In the genomic region with DNA sequence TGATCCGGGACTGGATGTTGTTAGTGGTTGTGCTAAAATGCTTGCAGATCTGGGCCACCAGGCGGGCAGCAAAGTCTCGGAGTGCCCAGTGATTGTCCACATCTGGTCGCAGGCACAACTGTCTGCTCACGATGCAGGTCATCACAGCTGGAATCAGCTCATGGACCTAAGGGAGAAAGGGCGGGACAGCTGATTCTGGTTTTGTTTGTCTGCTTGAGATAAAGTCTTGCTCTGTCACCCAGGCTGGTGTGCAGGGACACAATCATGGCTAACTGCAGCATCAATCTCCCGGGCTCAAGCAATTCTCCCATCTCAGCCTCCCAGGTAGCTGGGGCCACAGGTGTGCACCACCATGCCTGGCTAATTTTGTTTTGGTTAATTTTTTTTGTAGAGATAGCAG, we compare ENCODE assay signal across 17 cellular contexts. TPM values are rescaled to one million over a fixed set of nuclear protein-coding genes. Genes with fewer than 3 reads are reported as not detected.
DNase-seq lines count a peak whose midpoint lies in the region; ATAC-seq and TF ChIP-seq lines count a peak whose summit lies in the region.
"Had no signal": no experiment of that assay in that cellular context is flagged by ENCODE, and none has a peak within 500 bp of the region (broad histone marks: within the 10 kb centered on the region; RNA-seq: fewer than 3 reads in every experiment).

No MANE protein-coding gene starts in this region.

- H3F3A ChIP-seq in SK-N-SH (replicated peaks; ENCODE audit: insufficient read depth), result peaks cover 25% of the 10 kb centered on the region

- H3K36me3 ChIP-seq in SK-N-SH (replicated peaks in 1 of 2; ENCODE audit: control insufficient read depth in 1 of 2, insufficient read depth in 2 of 2, low read length in 1 of 2), result peaks cover 27 to 56% of the 10 kb centered on the region in 2 experiments

- H3K36me3 Mint-ChIP-seq in endothelial cell (ENCODE audit: low read depth, unreplicated experiment) (peaks cover 45% of the 10 kb centered on the region), type B pancreatic cell (peaks cover 11% of the 10 kb centered on the region)

- DNase-seq in SK-N-SH, result peak; percentile 12
- DNase-seq in RWPE1 (ENCODE audit: low spot score), result no peak
- DNase-seq in endothelial cell (ENCODE audit: low spot score), result no peak
- DNase-seq in kidney tubule cell (ENCODE audit: low spot score), result no peak
- no peak for DNase-seq in cardiac septum (ENCODE audit: low spot score)
- DNase-seq in type B pancreatic cell (ENCODE audit: extremely low spot score, unreplicated experiment), result no peak
- DNase-seq: C1 segment of cervical spinal cord; Calu3; CD4-positive, alpha-beta memory T cell; COR-L47; DMS53; DMS79 treated with DMSO at 0.1 percent for 48 hours; HCEC 1CT had no signal

- no peak overlapping the region for H3K27ac Mint-ChIP-seq in endothelial cell (ENCODE audit: unreplicated experiment)
- no peak overlapping the region for H3K27ac Mint-ChIP-seq in type B pancreatic cell
- H3K27ac Mint-ChIP-seq: B cell had no signal

- no peak for TF ChIP-seq EP300 in SK-N-SH (IDR thresholded peaks at IDR 0.05; ENCODE audit: borderline replicate concordance in 1 of 2, low read depth in 1 of 2, low read length in 1 of 2)

- no peaks in the 10 kb centered on the region for H3K9me3 ChIP-seq in SK-N-SH

- WGBS in SK-N-SH (ENCODE audit: low lambda C conversion rate), result 89% methylated on average over 7 of the region's 7 CpGs

- no peaks in the 10 kb centered on the region for H4K20me1 ChIP-seq in SK-N-SH (ENCODE audit: insufficient read depth)

- no peak overlapping the region for H3K4me3 ChIP-seq in SK-N-SH (ENCODE audit: low read depth in 2 of 2, low read length in 1 of 2)

- H3K27ac ChIP-seq in SK-N-SH (ENCODE audit: low read depth in 2 of 2, low read length in 1 of 2) (no peak overlapping the region), RWPE1 (peak overlapping the region; percentile 36)
- H3K27ac ChIP-seq: 22Rv1 had no signal

- no peaks in the 10 kb centered on the region for H3K9me2 ChIP-seq in SK-N-SH

- no peak for TF ChIP-seq CTCF in SK-N-SH (IDR thresholded peaks at IDR 0.05)
- no peak for TF ChIP-seq CTCF in RWPE1 (conservative IDR thresholded peaks at IDR 0.05; ENCODE audit: low read depth)
- no peak for TF ChIP-seq CTCF in endothelial cell (IDR thresholded peaks at IDR 0.05; ENCODE audit: unreplicated experiment)
- TF ChIP-seq CTCF in type B pancreatic cell (conservative IDR thresholded peaks at IDR 0.05), result no peak

- H3K4me1 ChIP-seq in SK-N-SH (ENCODE audit: control insufficient read depth in 1 of 2, insufficient read depth in 2 of 2, low read depth in 1 of 2, low read length in 1 of 2), result no peaks in the 10 kb centered on the region

- CTCF ChIA-PET in SK-N-SH (lab: Yijun Ruan, JAX), result interaction anchor here (1.1 to 7.2 kb wide), 3 partner anchors 9 to 20 kb away, joined by 3 to 42 read pairs (median 8); a partner anchor contains a TSS
- CTCF ChIA-PET in RWPE1 (lab: Yijun Ruan, JAX), result no interaction called here

- peak overlapping the region; percentile 86 for H3K4me3 Mint-ChIP-seq in endothelial cell (ENCODE audit: unreplicated experiment)
- no peak overlapping the region for H3K4me3 Mint-ChIP-seq in type B pancreatic cell
- H3K4me3 Mint-ChIP-seq: B cell; CD4-positive, alpha-beta memory T cell had no signal

- H3K4me2 ChIP-seq in SK-N-SH, result no peak overlapping the region

- H3K27me3 Mint-ChIP-seq in endothelial cell (ENCODE audit: unreplicated experiment) (peaks cover 6% of the 10 kb centered on the region), type B pancreatic cell (no peaks in the 10 kb centered on the region)
- H3K27me3 Mint-ChIP-seq: B cell; CD4-positive, alpha-beta memory T cell had no signal

- peaks cover 2% of the 10 kb centered on the region for H3K4me1 Mint-ChIP-seq in endothelial cell (ENCODE audit: unreplicated experiment)
- no peaks in the 10 kb centered on the region for H3K4me1 Mint-ChIP-seq in type B pancreatic cell (ENCODE audit: unreplicated experiment)
- H3K4me1 Mint-ChIP-seq: B cell had no signal

- ATAC-seq in SK-N-SH treated with all-trans-retinoic acid at 6 μM for 48 hours (no peak), HG03196 (IDR thresholded peaks at IDR 0.05; ENCODE audit: unreplicated experiment) (no peak)

- no peak overlapping the region for H2AFZ ChIP-seq in SK-N-SH (ENCODE audit: low read depth)

- H3K9ac ChIP-seq in SK-N-SH, result no peak overlapping the region

- intact Hi-C loops in cardiac septum (cut with DNase I), result no loop called here

- no peaks in the 10 kb centered on the region for H3K27me3 ChIP-seq in SK-N-SH (ENCODE audit: insufficient read depth)

- POLR2A ChIA-PET in SK-N-SH (lab: Yijun Ruan, JAX), result interaction anchor here (6.9 kb wide), 1 partner anchor 10 kb away, joined by 32 read pairs; a partner anchor contains a TSS
- POLR2A ChIA-PET in RWPE1 (lab: Yijun Ruan, JAX; ENCODE audit: low non-redundant PET), result no interaction called here

- H3K79me2 ChIP-seq in SK-N-SH (ENCODE audit: insufficient read depth), result no peaks in the 10 kb centered on the region

- H3K9me3 Mint-ChIP-seq in endothelial cell (ENCODE audit: unreplicated experiment) (no peaks in the 10 kb centered on the region), type B pancreatic cell (no peaks in the 10 kb centered on the region)
- H3K9me3 Mint-ChIP-seq: CD4-positive, alpha-beta memory T cell had no signal

- TF ChIP-seq RAD21 in SK-N-SH (IDR thresholded peaks at IDR 0.05; ENCODE audit: low read length), result no peak

TF ChIP-seq in SK-N-SH, 30 proteins besides CTCF, POLR2A, EP300 and RAD21 (continues in another document):
- TF ChIP-seq, protein P1, sequence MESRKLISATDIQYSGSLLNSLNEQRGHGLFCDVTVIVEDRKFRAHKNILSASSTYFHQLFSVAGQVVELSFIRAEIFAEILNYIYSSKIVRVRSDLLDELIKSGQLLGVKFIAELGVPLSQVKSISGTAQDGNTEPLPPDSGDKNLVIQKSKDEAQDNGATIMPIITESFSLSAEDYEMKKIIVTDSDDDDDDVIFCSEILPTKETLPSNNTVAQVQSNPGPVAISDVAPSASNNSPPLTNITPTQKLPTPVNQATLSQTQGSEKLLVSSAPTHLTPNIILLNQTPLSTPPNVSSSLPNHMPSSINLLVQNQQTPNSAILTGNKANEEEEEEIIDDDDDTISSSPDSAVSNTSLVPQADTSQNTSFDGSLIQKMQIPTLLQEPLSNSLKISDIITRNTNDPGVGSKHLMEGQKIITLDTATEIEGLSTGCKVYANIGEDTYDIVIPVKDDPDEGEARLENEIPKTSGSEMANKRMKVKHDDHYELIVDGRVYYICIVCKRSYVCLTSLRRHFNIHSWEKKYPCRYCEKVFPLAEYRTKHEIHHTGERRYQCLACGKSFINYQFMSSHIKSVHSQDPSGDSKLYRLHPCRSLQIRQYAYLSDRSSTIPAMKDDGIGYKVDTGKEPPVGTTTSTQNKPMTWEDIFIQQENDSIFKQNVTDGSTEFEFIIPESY (IDR thresholded peaks at IDR 0.05; ENCODE audit: borderline replicate concordance, low read depth), result no peak
- no peak for TF ChIP-seq POLR2AphosphoS5 (IDR thresholded peaks at IDR 0.05; ENCODE audit: low read depth, low read length)
- TF ChIP-seq MXI1 (IDR thresholded peaks at IDR 0.05; ENCODE audit: low read depth, low read length), result no peak

TF ChIP-seq in SK-N-SH treated with all-trans-retinoic acid at 6 μM for 48 hours, 23 proteins besides CTCF, POLR2A, EP300 and RAD21 (continues in another document):
- TF ChIP-seq SNAI2 (CRISPR knock-in tag; IDR thresholded peaks at IDR 0.05) (no peak), ZNF8 (CRISPR knock-in tag; IDR thresholded peaks at IDR 0.05) (no peak), TCF4 (CRISPR knock-in tag; IDR thresholded peaks at IDR 0.05; ENCODE audit: borderline replicate concordance) (no peak), ARNTL (CRISPR knock-in tag; IDR thresholded peaks at IDR 0.05; ENCODE audit: borderline replicate concordance, low read depth) (no peak), ZFP3 (CRISPR knock-in tag; IDR thresholded peaks at IDR 0.05) (no peak)
- TF ChIP-seq, protein P2, sequence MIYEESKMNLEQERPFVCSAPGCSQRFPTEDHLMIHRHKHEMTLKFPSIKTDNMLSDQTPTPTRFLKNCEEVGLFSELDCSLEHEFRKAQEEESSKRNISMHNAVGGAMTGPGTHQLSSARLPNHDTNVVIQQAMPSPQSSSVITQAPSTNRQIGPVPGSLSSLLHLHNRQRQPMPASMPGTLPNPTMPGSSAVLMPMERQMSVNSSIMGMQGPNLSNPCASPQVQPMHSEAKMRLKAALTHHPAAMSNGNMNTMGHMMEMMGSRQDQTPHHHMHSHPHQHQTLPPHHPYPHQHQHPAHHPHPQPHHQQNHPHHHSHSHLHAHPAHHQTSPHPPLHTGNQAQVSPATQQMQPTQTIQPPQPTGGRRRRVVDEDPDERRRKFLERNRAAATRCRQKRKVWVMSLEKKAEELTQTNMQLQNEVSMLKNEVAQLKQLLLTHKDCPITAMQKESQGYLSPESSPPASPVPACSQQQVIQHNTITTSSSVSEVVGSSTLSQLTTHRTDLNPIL (CRISPR knock-in tag; IDR thresholded peaks at IDR 0.05; ENCODE audit: low read depth), result no peak

RNA-seq across cellular contexts. Expression of a gene that starts 8.0 kb away (rescaled TPM):
- polyA plus RNA-seq in SK-N-SH (2012; rRNA removed), result 31.7 and 70.5 TPM in 2 replicates
- 27.8 and 39.3 TPM in 2 replicates for polyA plus RNA-seq in SK-N-SH (2012; cell fraction: cytosol; rRNA removed)
- 97.8 and 115 TPM in 2 replicates for polyA plus RNA-seq in SK-N-SH (2012; cell fraction: nucleus; rRNA removed)
- total RNA-seq in endothelial cell (ENCODE audit: unreplicated experiment) (71.8 TPM), cardiac septum (26.6 TPM), type B pancreatic cell (ENCODE audit: low replicate concordance) (50.9 and 77.7 TPM in 2 replicates)

RNA-seq across cellular contexts. Expression of a gene that starts 8.3 kb away (rescaled TPM):
- polyA plus RNA-seq in SK-N-SH (2012; rRNA removed), result 52.0 and 65.0 TPM in 2 replicates
- polyA plus RNA-seq in SK-N-SH (2012; cell fraction: cytosol; rRNA removed), result 59.0 and 61.0 TPM in 2 replicates
- polyA plus RNA-seq in SK-N-SH (2012; cell fraction: nucleus; rRNA removed), result 35.8 and 57.2 TPM in 2 replicates
- total RNA-seq in endothelial cell (ENCODE audit: unreplicated experiment) (28.3 TPM), cardiac septum (9.7 TPM), type B pancreatic cell (ENCODE audit: low replicate concordance) (7.2 and 36.0 TPM in 2 replicates)

RNA-seq across cellular contexts. Expression of a gene that starts 9.7 kb away (rescaled TPM):
- polyA plus RNA-seq in SK-N-SH (2012; rRNA removed), result 35.0 and 39.2 TPM in 2 replicates
- polyA plus RNA-seq in SK-N-SH (2012; cell fraction: cytosol; rRNA removed), result 22.7 and 25.0 TPM in 2 replicates
- 110 and 133 TPM in 2 replicates for polyA plus RNA-seq in SK-N-SH (2012; cell fraction: nucleus; rRNA removed)
- total RNA-seq in endothelial cell (ENCODE audit: unreplicated experiment) (17.8 TPM), cardiac septum (13.7 TPM), type B pancreatic cell (ENCODE audit: low replicate concordance) (25.7 and 28.5 TPM in 2 replicates)

RNA-seq across cellular contexts. Expression of a gene that starts 10.0 kb away (rescaled TPM):
- 235 and 241 TPM in 2 replicates for polyA plus RNA-seq in SK-N-SH (2012; rRNA removed)
- 104 and 136 TPM in 2 replicates for polyA plus RNA-seq in SK-N-SH (2012; cell fraction: cytosol; rRNA removed)
- 652 and 744 TPM in 2 replicates for polyA plus RNA-seq in SK-N-SH (2012; cell fraction: nucleus; rRNA removed)
- 119 TPM for total RNA-seq in endothelial cell (ENCODE audit: unreplicated experiment)
- 20.5 TPM for total RNA-seq in cardiac septum
- 121 and 244 TPM in 2 replicates for total RNA-seq in type B pancreatic cell (ENCODE audit: low replicate concordance)

RNA-seq across cellular contexts. Expression of a gene that starts 15.6 kb away (rescaled TPM):
- polyA plus RNA-seq in SK-N-SH (2012; rRNA removed), result 2.5 and 4.4 TPM in 2 replicates
- 2.1 and 3.3 TPM in 2 replicates for polyA plus RNA-seq in SK-N-SH (2012; cell fraction: cytosol; rRNA removed)
- polyA plus RNA-seq in SK-N-SH (2012; cell fraction: nucleus; rRNA removed), result 4.8 and 7.9 TPM in 2 replicates
- 1.6 TPM for total RNA-seq in endothelial cell (ENCODE audit: unreplicated experiment)
- total RNA-seq in cardiac septum, result 1.5 TPM
- total RNA-seq in type B pancreatic cell (ENCODE audit: low replicate concordance), result 2.7 and 2.8 TPM in 2 replicates
